In the genomic region with DNA sequence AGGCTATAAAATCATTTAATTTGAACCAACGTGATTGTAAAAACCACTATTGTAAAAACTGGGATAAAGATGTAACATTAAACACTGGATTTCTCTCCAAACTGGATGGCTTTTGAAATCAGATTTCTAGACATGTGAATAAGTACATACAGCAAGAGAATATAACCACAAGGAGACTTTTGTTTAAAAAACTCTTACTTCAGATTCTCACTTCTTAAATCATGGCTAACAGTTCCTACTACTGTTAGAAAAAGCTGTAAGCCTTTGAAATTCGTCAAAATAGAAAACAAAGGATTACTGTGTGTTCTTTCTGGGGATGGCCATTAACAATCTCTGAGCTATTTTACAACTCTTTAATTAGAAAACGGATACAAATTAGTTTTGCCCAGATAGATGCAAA, we compare ENCODE assay signal across 24 cellular contexts. TPM values are rescaled to one million over a fixed set of nuclear protein-coding genes. Genes with fewer than 3 reads are reported as not detected.
A peak's percentile ranks its signal among the peaks of the same experiment; 100 is the strongest.
DNase-seq lines count a peak whose midpoint lies in the region.
"Had no signal": no experiment of that assay in that cellular context is flagged by ENCODE, and none has a peak within 500 bp of the region (broad histone marks: within the 10 kb centered on the region; RNA-seq: fewer than 3 reads in every experiment).

No MANE protein-coding gene starts in this region.

- no peaks in the 10 kb centered on the region for H3K36me3 ChIP-seq in mesendoderm (ENCODE audit: control insufficient read depth, insufficient read depth, low read length)
- H3K36me3 ChIP-seq: BLaER1 treated with 17β-estradiol and CSF1 and Interleukin-3, amounts not matched to agents 10 nM and 100 nM; SJSA1 had no signal

- H4K8ac ChIP-seq in mesendoderm (ENCODE audit: low read depth, low read length) = no peak overlapping the region

- H3K4me3 ChIP-seq in mesendoderm (ENCODE audit: low read length) = no peak overlapping the region
- H3K4me3 ChIP-seq: A549; BLaER1 treated with 17β-estradiol and CSF1 and Interleukin-3, amounts not matched to agents 10 nM and 100 nM; SJSA1 had no signal

- H3K27ac ChIP-seq in layer of hippocampus (ENCODE audit: low read depth, low read length) (peak overlapping the region; percentile 93), mesendoderm (ENCODE audit: low read depth, low read length) (no peak overlapping the region)
- H3K27ac ChIP-seq: A549; BLaER1 treated with 17β-estradiol and CSF1 and Interleukin-3, amounts not matched to agents 10 nM and 100 nM; SJSA1 had no signal

- H3K27me3 Mint-ChIP-seq in activated CD4-positive, alpha-beta T cell treated with anti-CD3 and anti-CD28 coated beads, Interleukin-2, amount 10 ng/mL, durations not matched to agents 7 days and 5 days = no peaks in the 10 kb centered on the region

- no peak overlapping the region for H3K56ac ChIP-seq in mesendoderm (ENCODE audit: low read length)

- no peak overlapping the region for H2AK5ac ChIP-seq in mesendoderm (ENCODE audit: low read length)

- no peaks in the 10 kb centered on the region for H3K79me2 ChIP-seq in mesendoderm (ENCODE audit: control insufficient read depth, insufficient read depth, low read length)

- no peak overlapping the region for H2BK120ac ChIP-seq in mesendoderm (ENCODE audit: low read depth, low read length)

- no peaks in the 10 kb centered on the region for H3K27me3 ChIP-seq in layer of hippocampus (ENCODE audit: control insufficient read depth, insufficient read depth, low read length)
- no peaks in the 10 kb centered on the region for H3K27me3 ChIP-seq in mesendoderm (ENCODE audit: insufficient read depth, low read length, poor library complexity)
- H3K27me3 ChIP-seq: BLaER1 treated with 17β-estradiol and CSF1 and Interleukin-3, amounts not matched to agents 10 nM and 100 nM; SJSA1 had no signal

- no peak overlapping the region for H2BK5ac ChIP-seq in mesendoderm (ENCODE audit: low read length)

- H3K4me1 Mint-ChIP-seq in activated CD4-positive, alpha-beta T cell treated with anti-CD3 and anti-CD28 coated beads, Interleukin-2, amount 10 ng/mL, durations not matched to agents 7 days and 5 days = no peaks in the 10 kb centered on the region

- no peaks in the 10 kb centered on the region for H3K36me3 Mint-ChIP-seq in activated CD4-positive, alpha-beta T cell treated with anti-CD3 and anti-CD28 coated beads, Interleukin-2, amount 10 ng/mL, durations not matched to agents 7 days and 5 days (ENCODE audit: low read depth)

- H3K4me3 Mint-ChIP-seq in activated CD4-positive, alpha-beta T cell treated with anti-CD3 and anti-CD28 coated beads, Interleukin-2, amount 10 ng/mL, durations not matched to agents 7 days and 5 days = no peak overlapping the region
- H3K4me3 Mint-ChIP-seq: CD4-positive, alpha-beta T cell had no signal

- in situ Hi-C loops in SK-MEL-5 (cut with HindIII; ENCODE audit: low pct_unique_long_range_greater_than_20kb, low sequenced_read_pairs) = no loop called here

- H3K4me1 ChIP-seq in mesendoderm (ENCODE audit: control insufficient read depth, low read depth, low read length) = peaks cover 2% of the 10 kb centered on the region
- H3K4me1 ChIP-seq: A549, SJSA1 had no signal

- no peaks in the 10 kb centered on the region for H3K9me3 Mint-ChIP-seq in activated CD4-positive, alpha-beta T cell treated with anti-CD3 and anti-CD28 coated beads, Interleukin-2, amount 10 ng/mL, durations not matched to agents 7 days and 5 days
- H3K9me3 Mint-ChIP-seq: CD4-positive, alpha-beta T cell had no signal

- no peak overlapping the region for H2BK15ac ChIP-seq in mesendoderm (replicated peaks; ENCODE audit: low read depth)

- no peak overlapping the region for H3K23ac ChIP-seq in mesendoderm (ENCODE audit: low read length)

- DNase-seq in SK-MEL-5 (ENCODE audit: low read depth, low spot score) = peak; percentile 56
- peak; percentile 63 for DNase-seq in epidermal melanocyte (ENCODE audit: insufficient read length, low spot score)
- peak; percentile 67 for DNase-seq in superior temporal gyrus (ENCODE audit: extremely low spot score)
- DNase-seq in DMS153 treated with DMSO at 0.1 percent for 48 hours (lab: John Stamatoyannopoulos, UW; ENCODE audit: unreplicated experiment) = no peak
- no peak for DNase-seq in activated CD4-positive, alpha-beta T cell treated with anti-CD3 and anti-CD28 coated beads, Interleukin-2, amount 10 ng/mL, durations not matched to agents 7 days and 5 days
- DNase-seq in activated CD4-positive, alpha-beta T cell treated with anti-CD3 and anti-CD28 coated beads, Interleukin-2, amount 50 U/mL, for 1 hour = no peak
- no peak for DNase-seq in mesendoderm
- DNase-seq: AML-193; CD4-positive, alpha-beta T cell; COR-L47; DMS 273 treated with DMSO at 0.1 percent for 48 hours; GF-D8; HCEC 1CT; KBM-7; MV-4-11; NCI-H1105; NCI-H1436 treated with DMSO at 0.1 percent for 48 hours; NCI-H1930; NCI-H524 treated with DMSO at 0.1 percent for 48 hours; Right ventricle myocardium superior had no signal

- no peak overlapping the region for H4K5ac ChIP-seq in mesendoderm (ENCODE audit: low read length)

- no peak overlapping the region for H3K4ac ChIP-seq in mesendoderm (ENCODE audit: low read depth, low read length)

- no CpG with 5 or more reads among the region's 3 CpGs for WGBS in mesendoderm (ENCODE audit: extremely low coverage, insufficient coverage, low lambda C conversion rate)

- no peak overlapping the region for H3K4me2 ChIP-seq in mesendoderm (ENCODE audit: low read length)
- H3K4me2 ChIP-seq: A549; BLaER1 treated with 17β-estradiol and CSF1 and Interleukin-3, amounts not matched to agents 10 nM and 100 nM had no signal

- H3K79me1 ChIP-seq in mesendoderm (ENCODE audit: low read length) = no peaks in the 10 kb centered on the region

- no peak overlapping the region for H3K9ac ChIP-seq in mesendoderm (ENCODE audit: low read length)
- H3K9ac ChIP-seq: BLaER1 treated with 17β-estradiol and CSF1 and Interleukin-3, amounts not matched to agents 10 nM and 100 nM had no signal

- no peak overlapping the region for H3K18ac ChIP-seq in mesendoderm (ENCODE audit: low read length)

- CTCF ChIA-PET in activated CD4-positive, alpha-beta T cell treated with anti-CD3 and anti-CD28 coated beads, Interleukin-2, amount 10 ng/mL, durations not matched to agents 7 days and 5 days (lab: Charles Lee) = no interaction called here

- no peak overlapping the region for H3K27ac Mint-ChIP-seq in activated CD4-positive, alpha-beta T cell treated with anti-CD3 and anti-CD28 coated beads, Interleukin-2, amount 10 ng/mL, durations not matched to agents 7 days and 5 days
- H3K27ac Mint-ChIP-seq: CD4-positive, alpha-beta T cell had no signal

- POLR2A ChIA-PET in activated CD4-positive, alpha-beta T cell treated with anti-CD3 and anti-CD28 coated beads, Interleukin-2, amount 10 ng/mL, durations not matched to agents 7 days and 5 days (lab: Charles Lee) = no interaction called here

RNA-seq across cellular contexts. Expression of a gene that starts 39.4 kb away (rescaled TPM):
- total RNA-seq in SK-MEL-5 (2014; rRNA removed; shearing (Covaris generic)) = 115 and 116 TPM in 2 replicates
- polyA plus RNA-seq in SK-MEL-5 (2015; cell fraction: cytosol; rRNA removed) = 114 and 158 TPM in 2 replicates
- 49.8 and 61.6 TPM in 2 replicates for polyA plus RNA-seq in SK-MEL-5 (2015; cell fraction: nucleus; rRNA removed)
- not detected for total RNA-seq in activated CD4-positive, alpha-beta T cell treated with anti-CD3 and anti-CD28 coated beads, Interleukin-2, amount 10 ng/mL, durations not matched to agents 7 days and 5 days
- 26.4 TPM for polyA plus RNA-seq in mesendoderm (2013, experiment 1 of 2)
- polyA plus RNA-seq in mesendoderm (2013, experiment 2 of 2) = 26.9 TPM

Comparison
In these comparisons a context has a peak if more than half of its experiments do, and no peak if none do; other contexts are left out.
1. DNase-seq: peak in SK-MEL-5 (single experiment), epidermal melanocyte (single experiment) and superior temporal gyrus (single experiment); none in DMS153 treated with DMSO at 0.1 percent for 48 hours (single experiment), activated CD4-positive, alpha-beta T cell treated with anti-CD3 and anti-CD28 coated beads, Interleukin-2, amount 10 ng/mL, durations not matched to agents 7 days and 5 days (single experiment), activated CD4-positive, alpha-beta T cell treated with anti-CD3 and anti-CD28 coated beads, Interleukin-2, amount 50 U/mL, for 1 hour (single experiment) and mesendoderm (single experiment).
2. RNA of a gene that starts 39.4 kb away (total RNA-seq): 115 to 116 TPM in SK-MEL-5; not detected in activated CD4-positive, alpha-beta T cell treated with anti-CD3 and anti-CD28 coated beads, Interleukin-2, amount 10 ng/mL, durations not matched to agents 7 days and 5 days; every median in the first group is over 100 times any median in the second.